ENCODE assay signal across 1 cellular context in genomic region chr10:28445511-28445910, GRCh38.
TF ChIP-seq lines count a peak whose summit lies in the region.

No MANE protein-coding gene starts in this region.

TF ChIP-seq in H1, 55 proteins besides CTCF, POLR2A, EP300 and RAD21:
- TF ChIP-seq, protein P1, sequence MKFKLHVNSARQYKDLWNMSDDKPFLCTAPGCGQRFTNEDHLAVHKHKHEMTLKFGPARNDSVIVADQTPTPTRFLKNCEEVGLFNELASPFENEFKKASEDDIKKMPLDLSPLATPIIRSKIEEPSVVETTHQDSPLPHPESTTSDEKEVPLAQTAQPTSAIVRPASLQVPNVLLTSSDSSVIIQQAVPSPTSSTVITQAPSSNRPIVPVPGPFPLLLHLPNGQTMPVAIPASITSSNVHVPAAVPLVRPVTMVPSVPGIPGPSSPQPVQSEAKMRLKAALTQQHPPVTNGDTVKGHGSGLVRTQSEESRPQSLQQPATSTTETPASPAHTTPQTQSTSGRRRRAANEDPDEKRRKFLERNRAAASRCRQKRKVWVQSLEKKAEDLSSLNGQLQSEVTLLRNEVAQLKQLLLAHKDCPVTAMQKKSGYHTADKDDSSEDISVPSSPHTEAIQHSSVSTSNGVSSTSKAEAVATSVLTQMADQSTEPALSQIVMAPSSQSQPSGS (IDR thresholded peaks at IDR 0.05; ENCODE audit: low read length): no peak
- TF ChIP-seq SIRT6 (IDR thresholded peaks at IDR 0.05; ENCODE audit: low read length): no peak
- TF ChIP-seq KDM4A (IDR thresholded peaks at IDR 0.05; ENCODE audit: low read depth, low read length, severe bottlenecking): no peak
- no peak for TF ChIP-seq NANOG (IDR thresholded peaks at IDR 0.05; ENCODE audit: insufficient read depth, low read depth, low read length, poor library complexity, severe bottlenecking)
- no peak for TF ChIP-seq SP2 (IDR thresholded peaks at IDR 0.05; ENCODE audit: low read length)
- no peak for TF ChIP-seq CHD1 (IDR thresholded peaks at IDR 0.05; ENCODE audit: low read depth, low read length)
- TF ChIP-seq EZH2 (IDR thresholded peaks at IDR 0.05; ENCODE audit: low read depth, low read length, severe bottlenecking): no peak
- TF ChIP-seq YY1 (IDR thresholded peaks at IDR 0.05; ENCODE audit: low read depth, low read length): no peak
- no peak for TF ChIP-seq CTBP2 (IDR thresholded peaks at IDR 0.05; ENCODE audit: borderline replicate concordance, insufficient read depth, insufficient read length, low read length)
- no peak for TF ChIP-seq TAF1 (IDR thresholded peaks at IDR 0.05; ENCODE audit: low read depth, low read length)
- TF ChIP-seq HDAC2 (IDR thresholded peaks at IDR 0.05; ENCODE audit: borderline replicate concordance in 1 of 2, low read depth in 2 of 2, low read length in 2 of 2): no peak
- no peak for TF ChIP-seq HDAC6 (IDR thresholded peaks at IDR 0.05; ENCODE audit: low read depth, low read length)
